28 cellular contexts compared by ENCODE assay signal in genomic region chr5:582936-583635, GRCh38.
"Had no signal": no experiment of that assay in that cellular context is flagged by ENCODE, and none has a peak within 500 bp of the region (broad histone marks: within the 10 kb centered on the region; RNA-seq: fewer than 3 reads in every experiment).

No MANE protein-coding gene starts in this region.

- H3K36me3 ChIP-seq: breast epithelium, gastroesophageal sphincter, spleen, transverse colon, uterus, WERI-Rb-1 had no signal

- DNase-seq: activated CD4-positive, alpha-beta T cell treated with anti-CD3 and anti-CD28 coated beads for 1 hour; activated CD4-positive, alpha-beta T cell treated with anti-CD3 and anti-CD28 coated beads, Interleukin-2, amount 10 ng/mL, durations not matched to agents 7 days and 5 days; activated CD8-positive, alpha-beta memory T cell treated with anti-CD3 and anti-CD28 coated beads, Interleukin-2, amount 10 ng/mL, durations not matched to agents 7 days and 5 days; activated CD8-positive, alpha-beta T cell treated with anti-CD3 and anti-CD28 coated beads for 36 hours; activated naive CD4-positive, alpha-beta T cell; activated T-cell treated with anti-CD3 and anti-CD28 coated beads for 4 hours; activated T-cell treated with anti-CD3 and anti-CD28 coated beads, Interleukin-2, amount 50 U/mL, for 72 hours; effector CD8-positive, alpha-beta T cell; erythroblast; hippocampal formation; kidney; left colon; naive thymus-derived CD8-positive, alpha-beta T cell; occipital lobe; right cardiac atrium; spleen; stimulated activated naive CD4-positive, alpha-beta T cell; T-helper 9 cell; transverse colon; uterus; WERI-Rb-1 had no signal

- H3K4me1 Mint-ChIP-seq: activated CD4-positive, alpha-beta T cell treated with anti-CD3 and anti-CD28 coated beads, Interleukin-2, amount 10 ng/mL, durations not matched to agents 7 days and 5 days; activated CD8-positive, alpha-beta memory T cell treated with anti-CD3 and anti-CD28 coated beads, Interleukin-2, amount 10 ng/mL, durations not matched to agents 7 days and 5 days; central memory CD8-positive, alpha-beta T cell; memory B cell had no signal

- H3K36me3 Mint-ChIP-seq: activated CD8-positive, alpha-beta memory T cell treated with anti-CD3 and anti-CD28 coated beads, Interleukin-2, amount 10 ng/mL, durations not matched to agents 7 days and 5 days; activated naive CD4-positive, alpha-beta T cell treated with anti-CD3 and anti-CD28 coated beads, Interleukin-2, amount 50 U/mL, for 72 hours had no signal

- H3K9me3 ChIP-seq: breast epithelium, transverse colon, uterus had no signal

- H3K27me3 ChIP-seq: uterus had no signal

- H3K27ac ChIP-seq: breast epithelium, gastroesophageal sphincter, spleen, transverse colon, uterus, WERI-Rb-1 had no signal

- H3K9me3 Mint-ChIP-seq: activated CD8-positive, alpha-beta T cell treated with anti-CD3 and anti-CD28 coated beads for 36 hours; neural crest cell had no signal

- H3K4me3 ChIP-seq: breast epithelium, gastroesophageal sphincter, spleen, transverse colon, uterus had no signal

- ATAC-seq: activated CD8-positive, alpha-beta memory T cell treated with anti-CD3 and anti-CD28 coated beads, Interleukin-2, amount 10 ng/mL, durations not matched to agents 7 days and 5 days; activated CD8-positive, alpha-beta T cell treated with anti-CD3 and anti-CD28 coated beads for 36 hours; activated naive CD4-positive, alpha-beta T cell treated with anti-CD3 and anti-CD28 coated beads, Interleukin-2, amount 50 U/mL, for 72 hours; activated T-cell treated with anti-CD3 and anti-CD28 coated beads, Interleukin-2, amount 50 U/mL, for 72 hours; gastroesophageal sphincter; left colon; naive thymus-derived CD8-positive, alpha-beta T cell; right cardiac atrium had no signal

- H3K4me3 Mint-ChIP-seq: activated CD4-positive, alpha-beta T cell treated with anti-CD3 and anti-CD28 coated beads, Interleukin-2, amount 10 ng/mL, durations not matched to agents 7 days and 5 days; activated CD8-positive, alpha-beta memory T cell treated with anti-CD3 and anti-CD28 coated beads, Interleukin-2, amount 10 ng/mL, durations not matched to agents 7 days and 5 days; activated CD8-positive, alpha-beta T cell treated with anti-CD3 and anti-CD28 coated beads for 36 hours; activated T-cell treated with anti-CD3 and anti-CD28 coated beads, Interleukin-2, amount 50 U/mL, for 72 hours; central memory CD8-positive, alpha-beta T cell; memory B cell; naive thymus-derived CD8-positive, alpha-beta T cell; neural crest cell; T-helper 1 cell treated with Interleukin-12 subunit alpha and Interleukin-12 subunit beta and Interleukin-4 antibody, amounts not matched to agents 30 μg/mL and 1 μg/mL, for 36 hours had no signal

- H3K27ac Mint-ChIP-seq: activated CD4-positive, alpha-beta T cell treated with anti-CD3 and anti-CD28 coated beads, Interleukin-2, amount 10 ng/mL, durations not matched to agents 7 days and 5 days; activated CD8-positive, alpha-beta memory T cell treated with anti-CD3 and anti-CD28 coated beads, Interleukin-2, amount 10 ng/mL, durations not matched to agents 7 days and 5 days; activated CD8-positive, alpha-beta T cell treated with anti-CD3 and anti-CD28 coated beads for 36 hours; activated naive CD4-positive, alpha-beta T cell treated with anti-CD3 and anti-CD28 coated beads, Interleukin-2, amount 50 U/mL, for 72 hours; activated T-cell treated with anti-CD3 and anti-CD28 coated beads, Interleukin-2, amount 50 U/mL, for 72 hours; memory B cell; T-helper 1 cell treated with Interleukin-12 subunit alpha and Interleukin-12 subunit beta and Interleukin-4 antibody, amounts not matched to agents 30 μg/mL and 1 μg/mL, for 36 hours had no signal

- H3K4me1 ChIP-seq: breast epithelium, gastroesophageal sphincter, spleen, transverse colon, uterus had no signal
